8 cellular contexts compared by ENCODE assay signal in genomic region chr19:661427-662196, GRCh38. TPM values are rescaled to one million over a fixed set of nuclear protein-coding genes. Genes with fewer than 3 reads are reported as not detected.
DNase-seq lines count a peak whose midpoint lies in the region; ATAC-seq and TF ChIP-seq lines count a peak whose summit lies in the region.

No MANE protein-coding gene starts in this region.

- H3K36me3 Mint-ChIP-seq in HFFc6 (ENCODE audit: low read depth): no peaks in the 10 kb centered on the region
- H3K36me3 Mint-ChIP-seq in naive thymus-derived CD8-positive, alpha-beta T cell: peaks cover 0 to 11% (median 0%) of the 10 kb centered on the region in 3 donors

- peaks cover 32% of the 10 kb centered on the region for H3K4me1 Mint-ChIP-seq in HFFc6 (ENCODE audit: low read depth)
- H3K4me1 Mint-ChIP-seq in naive thymus-derived CD8-positive, alpha-beta T cell: peaks cover 17 to 57% (median 50%) of the 10 kb centered on the region in 4 donors

- H3K9me3 Mint-ChIP-seq in HFFc6: no peaks in the 10 kb centered on the region
- H3K9me3 Mint-ChIP-seq in naive thymus-derived CD8-positive, alpha-beta T cell: no peaks in the 10 kb centered on the region

- H3K27me3 Mint-ChIP-seq in HFFc6 (ENCODE audit: insufficient read depth): peaks cover 3% of the 10 kb centered on the region
- no peaks in the 10 kb centered on the region for H3K27me3 Mint-ChIP-seq in naive thymus-derived CD8-positive, alpha-beta T cell

- no peaks in the 10 kb centered on the region for H3K9me3 ChIP-seq in tibial artery

- TF ChIP-seq CTCF in AG04449 (IDR thresholded peaks at IDR 0.05; ENCODE audit: insufficient read depth, low read length, missing control alignments): no peak
- TF ChIP-seq CTCF in HFFc6 (IDR thresholded peaks at IDR 0.05): no peak
- no peak for TF ChIP-seq CTCF in tibial artery (IDR thresholded peaks at IDR 0.05)

- DNase-seq in AG04449 (ENCODE audit: low read depth, low spot score): no peak
- DNase-seq in HFFc6: no peak
- peak; percentile 53 for DNase-seq in activated CD4-positive, alpha-beta T cell treated with anti-CD3 and anti-CD28 coated beads for 1 hour
- peak; percentile 31 for DNase-seq in dermis blood vessel endothelial cell
- peak; percentile 44 to 80 (median 64) for DNase-seq in naive thymus-derived CD8-positive, alpha-beta T cell
- no peak for DNase-seq in tibial artery
- DNase-seq in NCI-H526 (lab: John Stamatoyannopoulos, UW): no peak
- DNase-seq in SW480 (ENCODE audit: low spot score): no peak

- intact Hi-C loops in tibial artery (cut with DNase I; ENCODE audit: low total_unique reads): loop anchor here (5.0 kb wide), 1 partner anchor 251 kb away; the partner anchor contains the start of gene R3HDM4

- no peaks in the 10 kb centered on the region for H3K27me3 ChIP-seq in tibial artery

- peak; percentile 45 to 53 for ATAC-seq in naive thymus-derived CD8-positive, alpha-beta T cell

- H3K27ac ChIP-seq in tibial artery: peak overlapping the region; percentile 80 to 88

- peaks cover 0 to 77% (median 64%) of the 10 kb centered on the region in 4 donors for H3K4me1 ChIP-seq in tibial artery

- peak overlapping the region; percentile 85 for H3K4me3 ChIP-seq in AG04449 (ENCODE audit: low read depth, low read length)
- peak overlapping the region; percentile 79 to 88 for H3K4me3 ChIP-seq in tibial artery

- peaks cover 0 to 8% (median 0%) of the 10 kb centered on the region in 3 donors for H3K36me3 ChIP-seq in tibial artery

- CTCF ChIA-PET in AG04449 (lab: Yijun Ruan, JAX): no interaction called here

- peak overlapping the region; percentile 78 for H3K27ac Mint-ChIP-seq in HFFc6
- H3K27ac Mint-ChIP-seq in naive thymus-derived CD8-positive, alpha-beta T cell: peak overlapping the region; percentile 90 to 98 (median 97)

- H3K4me3 Mint-ChIP-seq in HFFc6: peak overlapping the region; percentile 91
- peak overlapping the region; percentile 96 to 99 (median 97) for H3K4me3 Mint-ChIP-seq in naive thymus-derived CD8-positive, alpha-beta T cell

- POLR2A ChIA-PET in AG04449 (lab: Yijun Ruan, JAX): no interaction called here
- POLR2A ChIA-PET in naive thymus-derived CD8-positive, alpha-beta T cell (lab: Charles Lee): interaction anchor here (0.6 to 2.9 kb wide), 15 partner anchors 12 to 150 kb away, joined by 3 to 13 read pairs (median 6); partner anchors contain the start of genes CDC34 and FGF22

RNA-seq across cellular contexts. Expression of gene RNF126, which starts 1.4 kb away (rescaled TPM):
- total RNA-seq in HFFc6 (2021; fragmentation: NEBNext Ultra II Directional; extraction: Animal tissue kit (Norgen Biotek cat#: 25700)): 10 to 100 TPM; 35.8 to 39.2 (median 38.2) TPM
- total RNA-seq in dermis blood vessel endothelial cell: 25.0 and 38.8 TPM in 2 replicates
- 100 to 1,000 TPM; 122 to 125 TPM for total RNA-seq in naive thymus-derived CD8-positive, alpha-beta T cell
- 10 to 100 TPM; 56.2 to 70.7 (median 61.0) TPM for polyA plus RNA-seq in naive thymus-derived CD8-positive, alpha-beta T cell

RNA-seq across cellular contexts. Expression of gene FSTL3, which starts 14.6 kb away (rescaled TPM):
- total RNA-seq in HFFc6 (2021; fragmentation: NEBNext Ultra II Directional; extraction: Animal tissue kit (Norgen Biotek cat#: 25700)): 100 to 1,000 TPM in 3 of 6 experiments, 10 to 100 TPM in 3; 97.1 to 123 (median 101) TPM
- 7.1 and 8.8 TPM in 2 replicates for total RNA-seq in dermis blood vessel endothelial cell
- 1 to 10 TPM; 3.0 to 4.2 TPM for total RNA-seq in naive thymus-derived CD8-positive, alpha-beta T cell
- 1 to 10 TPM; 2.4 to 3.2 (median 2.8) TPM for polyA plus RNA-seq in naive thymus-derived CD8-positive, alpha-beta T cell

RNA-seq across cellular contexts. Expression of gene FGF22, which starts 21.9 kb away (rescaled TPM):
- under 1 TPM in 2 of 6 experiments, not detected in 4; 0.17 to 0.18 TPM for total RNA-seq in HFFc6 (2021; fragmentation: NEBNext Ultra II Directional; extraction: Animal tissue kit (Norgen Biotek cat#: 25700))
- total RNA-seq in dermis blood vessel endothelial cell: not detected in 2 replicates
- 1 to 10 TPM; 2.4 to 2.6 TPM for total RNA-seq in naive thymus-derived CD8-positive, alpha-beta T cell
- not detected for polyA plus RNA-seq in naive thymus-derived CD8-positive, alpha-beta T cell

RNA-seq across cellular contexts. Expression of gene POLRMT, which starts 28.3 kb away (rescaled TPM):
- 10 to 100 TPM; 29.9 to 44.2 (median 34.7) TPM for total RNA-seq in HFFc6 (2021; fragmentation: NEBNext Ultra II Directional; extraction: Animal tissue kit (Norgen Biotek cat#: 25700))
- total RNA-seq in dermis blood vessel endothelial cell: 29.1 and 37.6 TPM in 2 replicates
- total RNA-seq in naive thymus-derived CD8-positive, alpha-beta T cell: 10 to 100 TPM; 88.4 to 92.3 TPM
- 10 to 100 TPM; 33.2 to 71.1 (median 37.4) TPM for polyA plus RNA-seq in naive thymus-derived CD8-positive, alpha-beta T cell

RNA-seq across cellular contexts. Expression of gene PRSS57, which starts 33.6 kb away (rescaled TPM):
- not detected for total RNA-seq in HFFc6 (2021; fragmentation: NEBNext Ultra II Directional; extraction: Animal tissue kit (Norgen Biotek cat#: 25700))
- not detected in 2 replicates for total RNA-seq in dermis blood vessel endothelial cell
- not detected for total RNA-seq in naive thymus-derived CD8-positive, alpha-beta T cell
- 1 to 10 TPM in 1 of 3 donors, not detected in 2; 1.2 TPM for polyA plus RNA-seq in naive thymus-derived CD8-positive, alpha-beta T cell

Comparison
In these comparisons a context has a peak if more than half of its experiments do, and no peak if none do; other contexts are left out.
1. DNase-seq: peak in activated CD4-positive, alpha-beta T cell treated with anti-CD3 and anti-CD28 coated beads for 1 hour (single experiment), dermis blood vessel endothelial cell (single experiment) and naive thymus-derived CD8-positive, alpha-beta T cell (10 of 10); none in AG04449 (single experiment), HFFc6 (single experiment), tibial artery (0 of 2), NCI-H526 (0 of 2) and SW480 (single experiment).